Comparison of ENCODE assay signal across 8 cellular contexts in genomic region chr14:99688210-99688581, GRCh38. TPM values are rescaled to one million over a fixed set of nuclear protein-coding genes. Genes with fewer than 3 reads are reported as not detected.
"Had no signal": no experiment of that assay in that cellular context is flagged by ENCODE, and none has a peak within 500 bp of the region (broad histone marks: within the 10 kb centered on the region; RNA-seq: fewer than 3 reads in every experiment).

No MANE protein-coding gene starts in this region.

- DNase-seq: amygdala, brain microvascular endothelial cell, hippocampal formation, thyroid gland had no signal

- ATAC-seq: activated CD4-positive, CD25-positive, alpha-beta regulatory T cell treated with anti-CD3 and anti-CD28 coated beads, Interleukin-2, amount 50 U/mL, for 24 hours; natural killer cell treated with Interleukin-12 subunit alpha and Interleukin-12 subunit beta and Interleukin-15 and Interleukin-18, amount 100 ng/mL, for 72 hours had no signal

- H3K27me3 ChIP-seq: thyroid gland had no signal

- H3K27ac ChIP-seq: brain microvascular endothelial cell, skin epidermis, thyroid gland had no signal

- H3K4me3 ChIP-seq: skin epidermis, thyroid gland had no signal

- H3K36me3 ChIP-seq: brain microvascular endothelial cell, thyroid gland had no signal

- H3K9me3 ChIP-seq: thyroid gland had no signal

RNA-seq across cellular contexts. Expression of gene HHIPL1, which starts 43.3 kb away (rescaled TPM):
- total RNA-seq: natural killer cell treated with Interleukin-12 subunit alpha and Interleukin-12 subunit beta and Interleukin-15 and Interleukin-18, amount 100 ng/mL, for 72 hours; T-helper 2 cell treated with Interferon-gamma antibody and Interleukin-4, amounts not matched to agents 100 ng/mL and 5 ng/mL, for 36 hours had no signal
